Comparison of ENCODE assay signal across 1 cellular context in genomic region chr1:235998812-235999211, GRCh38.
TF ChIP-seq lines count a peak whose summit lies in the region.

No MANE protein-coding gene starts in this region.

TF ChIP-seq in GM12878, 131 proteins besides CTCF, POLR2A, EP300 and RAD21 (continued from another document and continues in another):
- TF ChIP-seq, protein P1, sequence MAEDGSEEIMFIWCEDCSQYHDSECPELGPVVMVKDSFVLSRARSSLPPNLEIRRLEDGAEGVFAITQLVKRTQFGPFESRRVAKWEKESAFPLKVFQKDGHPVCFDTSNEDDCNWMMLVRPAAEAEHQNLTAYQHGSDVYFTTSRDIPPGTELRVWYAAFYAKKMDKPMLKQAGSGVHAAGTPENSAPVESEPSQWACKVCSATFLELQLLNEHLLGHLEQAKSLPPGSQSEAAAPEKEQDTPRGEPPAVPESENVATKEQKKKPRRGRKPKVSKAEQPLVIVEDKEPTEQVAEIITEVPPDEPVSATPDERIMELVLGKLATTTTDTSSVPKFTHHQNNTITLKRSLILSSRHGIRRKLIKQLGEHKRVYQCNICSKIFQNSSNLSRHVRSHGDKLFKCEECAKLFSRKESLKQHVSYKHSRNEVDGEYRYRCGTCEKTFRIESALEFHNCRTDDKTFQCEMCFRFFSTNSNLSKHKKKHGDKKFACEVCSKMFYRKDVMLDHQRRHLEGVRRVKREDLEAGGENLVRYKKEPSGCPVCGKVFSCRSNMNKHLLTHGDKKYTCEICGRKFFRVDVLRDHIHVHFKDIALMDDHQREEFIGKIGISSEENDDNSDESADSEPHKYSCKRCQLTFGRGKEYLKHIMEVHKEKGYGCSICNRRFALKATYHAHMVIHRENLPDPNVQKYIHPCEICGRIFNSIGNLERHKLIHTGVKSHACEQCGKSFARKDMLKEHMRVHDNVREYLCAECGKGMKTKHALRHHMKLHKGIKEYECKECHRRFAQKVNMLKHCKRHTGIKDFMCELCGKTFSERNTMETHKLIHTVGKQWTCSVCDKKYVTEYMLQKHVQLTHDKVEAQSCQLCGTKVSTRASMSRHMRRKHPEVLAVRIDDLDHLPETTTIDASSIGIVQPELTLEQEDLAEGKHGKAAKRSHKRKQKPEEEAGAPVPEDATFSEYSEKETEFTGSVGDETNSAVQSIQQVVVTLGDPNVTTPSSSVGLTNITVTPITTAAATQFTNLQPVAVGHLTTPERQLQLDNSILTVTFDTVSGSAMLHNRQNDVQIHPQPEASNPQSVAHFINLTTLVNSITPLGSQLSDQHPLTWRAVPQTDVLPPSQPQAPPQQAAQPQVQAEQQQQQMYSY (CRISPR knock-in tag; IDR thresholded peaks at IDR 0.05) = no peak
- no peak for TF ChIP-seq CBX3 (IDR thresholded peaks at IDR 0.05; ENCODE audit: borderline replicate concordance, low read depth)
- peak; percentile 69; the same call in 1 of the 2 replicates for TF ChIP-seq TCF12 (IDR thresholded peaks at IDR 0.05; ENCODE audit: low read depth, low read length)
- no peak for TF ChIP-seq ESRRA (IDR thresholded peaks at IDR 0.05; ENCODE audit: low read length)
- TF ChIP-seq TBL1XR1 (IDR thresholded peaks at IDR 0.05; ENCODE audit: low read depth, low read length) = no peak
- no peak for TF ChIP-seq STAT3 (IDR thresholded peaks at IDR 0.05; ENCODE audit: low read depth, low read length)
- no peak for TF ChIP-seq WRNIP1 (IDR thresholded peaks at IDR 0.05; ENCODE audit: borderline replicate concordance, low read depth, low read length)
- TF ChIP-seq SUPT20H (IDR thresholded peaks at IDR 0.05; ENCODE audit: borderline replicate concordance, control insufficient read depth, low read depth, low read length) = no peak
- TF ChIP-seq ZNF217 (IDR thresholded peaks at IDR 0.05) = no peak
- TF ChIP-seq, protein P2, sequence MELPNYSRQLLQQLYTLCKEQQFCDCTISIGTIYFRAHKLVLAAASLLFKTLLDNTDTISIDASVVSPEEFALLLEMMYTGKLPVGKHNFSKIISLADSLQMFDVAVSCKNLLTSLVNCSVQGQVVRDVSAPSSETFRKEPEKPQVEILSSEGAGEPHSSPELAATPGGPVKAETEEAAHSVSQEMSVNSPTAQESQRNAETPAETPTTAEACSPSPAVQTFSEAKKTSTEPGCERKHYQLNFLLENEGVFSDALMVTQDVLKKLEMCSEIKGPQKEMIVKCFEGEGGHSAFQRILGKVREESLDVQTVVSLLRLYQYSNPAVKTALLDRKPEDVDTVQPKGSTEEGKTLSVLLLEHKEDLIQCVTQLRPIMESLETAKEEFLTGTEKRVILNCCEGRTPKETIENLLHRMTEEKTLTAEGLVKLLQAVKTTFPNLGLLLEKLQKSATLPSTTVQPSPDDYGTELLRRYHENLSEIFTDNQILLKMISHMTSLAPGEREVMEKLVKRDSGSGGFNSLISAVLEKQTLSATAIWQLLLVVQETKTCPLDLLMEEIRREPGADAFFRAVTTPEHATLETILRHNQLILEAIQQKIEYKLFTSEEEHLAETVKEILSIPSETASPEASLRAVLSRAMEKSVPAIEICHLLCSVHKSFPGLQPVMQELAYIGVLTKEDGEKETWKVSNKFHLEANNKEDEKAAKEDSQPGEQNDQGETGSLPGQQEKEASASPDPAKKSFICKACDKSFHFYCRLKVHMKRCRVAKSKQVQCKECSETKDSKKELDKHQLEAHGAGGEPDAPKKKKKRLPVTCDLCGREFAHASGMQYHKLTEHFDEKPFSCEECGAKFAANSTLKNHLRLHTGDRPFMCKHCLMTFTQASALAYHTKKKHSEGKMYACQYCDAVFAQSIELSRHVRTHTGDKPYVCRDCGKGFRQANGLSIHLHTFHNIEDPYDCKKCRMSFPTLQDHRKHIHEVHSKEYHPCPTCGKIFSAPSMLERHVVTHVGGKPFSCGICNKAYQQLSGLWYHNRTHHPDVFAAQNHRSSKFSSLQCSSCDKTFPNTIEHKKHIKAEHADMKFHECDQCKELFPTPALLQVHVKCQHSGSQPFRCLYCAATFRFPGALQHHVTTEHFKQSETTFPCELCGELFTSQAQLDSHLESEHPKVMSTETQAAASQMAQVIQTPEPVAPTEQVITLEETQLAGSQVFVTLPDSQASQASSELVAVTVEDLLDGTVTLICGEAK (IDR thresholded peaks at IDR 0.05; ENCODE audit: borderline replicate concordance) = peak; percentile 12; the same call in 1 of the 2 replicates
- TF ChIP-seq POLR2AphosphoS5 (IDR thresholded peaks at IDR 0.05; ENCODE audit: low read length) = peak; percentile 45; the same call in 1 of the 2 replicates
- no peak for TF ChIP-seq GATAD2B (conservative IDR thresholded peaks at IDR 0.05; ENCODE audit: low read depth)
- TF ChIP-seq RBBP5 (conservative IDR thresholded peaks at IDR 0.05) = no peak
- TF ChIP-seq YY1 (IDR thresholded peaks at IDR 0.05; ENCODE audit: low read depth, low read length) = peak; percentile 14; the same call in 1 of the 2 replicates
- no peak for TF ChIP-seq ZBTB33 (IDR thresholded peaks at IDR 0.05)
- no peak for TF ChIP-seq SUZ12 (IDR thresholded peaks at IDR 0.05; ENCODE audit: unreplicated experiment)
- no peak for TF ChIP-seq NRF1 (conservative IDR thresholded peaks at IDR 0.05; ENCODE audit: low read depth, low read length)
- TF ChIP-seq SRF (IDR thresholded peaks at IDR 0.05; ENCODE audit: low read depth in 2 of 2, low read length in 2 of 2) = no peak
- TF ChIP-seq ZZZ3 (IDR thresholded peaks at IDR 0.05; ENCODE audit: control insufficient read depth, insufficient read length, low read depth) = no peak
- TF ChIP-seq ATF7 (IDR thresholded peaks at IDR 0.05; ENCODE audit: low read depth) = no peak
- peak; percentile 52; the same call in 1 of the 3 replicates for TF ChIP-seq POU2F2 (IDR thresholded peaks at IDR 0.05; ENCODE audit: borderline replicate concordance, low read depth, low read length)
- no peak for TF ChIP-seq BHLHE40 (IDR thresholded peaks at IDR 0.05; ENCODE audit: borderline replicate concordance in 1 of 2, low read depth in 2 of 2, low read length in 1 of 2)
- TF ChIP-seq RFX5 (IDR thresholded peaks at IDR 0.05; ENCODE audit: low read depth, low read length) = no peak
- TF ChIP-seq, protein P3, sequence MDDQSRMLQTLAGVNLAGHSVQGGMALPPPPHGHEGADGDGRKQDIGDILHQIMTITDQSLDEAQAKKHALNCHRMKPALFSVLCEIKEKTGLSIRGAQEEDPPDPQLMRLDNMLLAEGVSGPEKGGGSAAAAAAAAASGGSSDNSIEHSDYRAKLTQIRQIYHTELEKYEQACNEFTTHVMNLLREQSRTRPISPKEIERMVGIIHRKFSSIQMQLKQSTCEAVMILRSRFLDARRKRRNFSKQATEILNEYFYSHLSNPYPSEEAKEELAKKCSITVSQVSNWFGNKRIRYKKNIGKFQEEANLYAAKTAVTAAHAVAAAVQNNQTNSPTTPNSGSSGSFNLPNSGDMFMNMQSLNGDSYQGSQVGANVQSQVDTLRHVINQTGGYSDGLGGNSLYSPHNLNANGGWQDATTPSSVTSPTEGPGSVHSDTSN (IDR thresholded peaks at IDR 0.05; ENCODE audit: insufficient replicate concordance, low read depth, low read length) = no peak
- TF ChIP-seq PML (IDR thresholded peaks at IDR 0.05; ENCODE audit: low read length) = no peak
- TF ChIP-seq, protein P4, sequence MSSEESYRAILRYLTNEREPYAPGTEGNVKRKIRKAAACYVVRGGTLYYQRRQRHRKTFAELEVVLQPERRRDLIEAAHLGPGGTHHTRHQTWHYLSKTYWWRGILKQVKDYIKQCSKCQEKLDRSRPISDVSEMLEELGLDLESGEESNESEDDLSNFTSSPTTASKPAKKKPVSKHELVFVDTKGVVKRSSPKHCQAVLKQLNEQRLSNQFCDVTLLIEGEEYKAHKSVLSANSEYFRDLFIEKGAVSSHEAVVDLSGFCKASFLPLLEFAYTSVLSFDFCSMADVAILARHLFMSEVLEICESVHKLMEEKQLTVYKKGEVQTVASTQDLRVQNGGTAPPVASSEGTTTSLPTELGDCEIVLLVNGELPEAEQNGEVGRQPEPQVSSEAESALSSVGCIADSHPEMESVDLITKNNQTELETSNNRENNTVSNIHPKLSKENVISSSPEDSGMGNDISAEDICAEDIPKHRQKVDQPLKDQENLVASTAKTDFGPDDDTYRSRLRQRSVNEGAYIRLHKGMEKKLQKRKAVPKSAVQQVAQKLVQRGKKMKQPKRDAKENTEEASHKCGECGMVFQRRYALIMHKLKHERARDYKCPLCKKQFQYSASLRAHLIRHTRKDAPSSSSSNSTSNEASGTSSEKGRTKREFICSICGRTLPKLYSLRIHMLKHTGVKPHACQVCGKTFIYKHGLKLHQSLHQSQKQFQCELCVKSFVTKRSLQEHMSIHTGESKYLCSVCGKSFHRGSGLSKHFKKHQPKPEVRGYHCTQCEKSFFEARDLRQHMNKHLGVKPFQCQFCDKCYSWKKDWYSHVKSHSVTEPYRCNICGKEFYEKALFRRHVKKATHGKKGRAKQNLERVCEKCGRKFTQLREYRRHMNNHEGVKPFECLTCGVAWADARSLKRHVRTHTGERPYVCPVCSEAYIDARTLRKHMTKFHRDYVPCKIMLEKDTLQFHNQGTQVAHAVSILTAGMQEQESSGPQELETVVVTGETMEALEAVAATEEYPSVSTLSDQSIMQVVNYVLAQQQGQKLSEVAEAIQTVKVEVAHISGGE (CRISPR knock-in tag; IDR thresholded peaks at IDR 0.05) = no peak
- no peak for TF ChIP-seq PAX8 (IDR thresholded peaks at IDR 0.05)
- TF ChIP-seq SMARCA5 (IDR thresholded peaks at IDR 0.05) = peak; percentile 89
- TF ChIP-seq BACH1 (IDR thresholded peaks at IDR 0.05; ENCODE audit: borderline replicate concordance) = no peak
- TF ChIP-seq CBFB (IDR thresholded peaks at IDR 0.05; ENCODE audit: low read depth) = peak; percentile 19; the same call in 1 of the 2 replicates
- no peak for TF ChIP-seq EED (IDR thresholded peaks at IDR 0.05; ENCODE audit: low read depth)
- TF ChIP-seq, protein P5, sequence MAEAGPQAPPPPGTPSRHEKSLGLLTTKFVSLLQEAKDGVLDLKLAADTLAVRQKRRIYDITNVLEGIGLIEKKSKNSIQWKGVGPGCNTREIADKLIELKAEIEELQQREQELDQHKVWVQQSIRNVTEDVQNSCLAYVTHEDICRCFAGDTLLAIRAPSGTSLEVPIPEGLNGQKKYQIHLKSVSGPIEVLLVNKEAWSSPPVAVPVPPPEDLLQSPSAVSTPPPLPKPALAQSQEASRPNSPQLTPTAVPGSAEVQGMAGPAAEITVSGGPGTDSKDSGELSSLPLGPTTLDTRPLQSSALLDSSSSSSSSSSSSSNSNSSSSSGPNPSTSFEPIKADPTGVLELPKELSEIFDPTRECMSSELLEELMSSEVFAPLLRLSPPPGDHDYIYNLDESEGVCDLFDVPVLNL (IDR thresholded peaks at IDR 0.05; ENCODE audit: low read depth, low read length) = no peak
- no peak for TF ChIP-seq SIX5 (IDR thresholded peaks at IDR 0.05; ENCODE audit: low read depth, low read length, severe bottlenecking)
- TF ChIP-seq ZBED1 (IDR thresholded peaks at IDR 0.05; ENCODE audit: borderline replicate concordance) = 0 out of 2 replicates have a peak, but pooled peaks have one; percentile 2
- TF ChIP-seq ELK1 (IDR thresholded peaks at IDR 0.05; ENCODE audit: low read depth, low read length) = no peak
- no peak for TF ChIP-seq ATF3 (IDR thresholded peaks at IDR 0.05; ENCODE audit: borderline replicate concordance, extremely low read depth, low read depth, low read length)
- no peak for TF ChIP-seq BMI1 (IDR thresholded peaks at IDR 0.05; ENCODE audit: borderline replicate concordance)
- TF ChIP-seq YBX1 (IDR thresholded peaks at IDR 0.05) = no peak
- no peak for TF ChIP-seq JUNB (IDR thresholded peaks at IDR 0.05)
- TF ChIP-seq, protein P6, sequence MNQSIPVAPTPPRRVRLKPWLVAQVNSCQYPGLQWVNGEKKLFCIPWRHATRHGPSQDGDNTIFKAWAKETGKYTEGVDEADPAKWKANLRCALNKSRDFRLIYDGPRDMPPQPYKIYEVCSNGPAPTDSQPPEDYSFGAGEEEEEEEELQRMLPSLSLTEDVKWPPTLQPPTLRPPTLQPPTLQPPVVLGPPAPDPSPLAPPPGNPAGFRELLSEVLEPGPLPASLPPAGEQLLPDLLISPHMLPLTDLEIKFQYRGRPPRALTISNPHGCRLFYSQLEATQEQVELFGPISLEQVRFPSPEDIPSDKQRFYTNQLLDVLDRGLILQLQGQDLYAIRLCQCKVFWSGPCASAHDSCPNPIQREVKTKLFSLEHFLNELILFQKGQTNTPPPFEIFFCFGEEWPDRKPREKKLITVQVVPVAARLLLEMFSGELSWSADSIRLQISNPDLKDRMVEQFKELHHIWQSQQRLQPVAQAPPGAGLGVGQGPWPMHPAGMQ (IDR thresholded peaks at IDR 0.05; ENCODE audit: borderline replicate concordance) = no peak
- no peak for TF ChIP-seq NFIC (IDR thresholded peaks at IDR 0.05; ENCODE audit: low read depth, low read length)
- TF ChIP-seq, protein P7, sequence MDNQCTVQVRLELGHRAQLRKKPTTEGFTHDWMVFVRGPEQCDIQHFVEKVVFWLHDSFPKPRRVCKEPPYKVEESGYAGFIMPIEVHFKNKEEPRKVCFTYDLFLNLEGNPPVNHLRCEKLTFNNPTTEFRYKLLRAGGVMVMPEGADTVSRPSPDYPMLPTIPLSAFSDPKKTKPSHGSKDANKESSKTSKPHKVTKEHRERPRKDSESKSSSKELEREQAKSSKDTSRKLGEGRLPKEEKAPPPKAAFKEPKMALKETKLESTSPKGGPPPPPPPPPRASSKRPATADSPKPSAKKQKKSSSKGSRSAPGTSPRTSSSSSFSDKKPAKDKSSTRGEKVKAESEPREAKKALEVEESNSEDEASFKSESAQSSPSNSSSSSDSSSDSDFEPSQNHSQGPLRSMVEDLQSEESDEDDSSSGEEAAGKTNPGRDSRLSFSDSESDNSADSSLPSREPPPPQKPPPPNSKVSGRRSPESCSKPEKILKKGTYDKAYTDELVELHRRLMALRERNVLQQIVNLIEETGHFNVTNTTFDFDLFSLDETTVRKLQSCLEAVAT (IDR thresholded peaks at IDR 0.05) = no peak
- TF ChIP-seq MEF2B (IDR thresholded peaks at IDR 0.05; ENCODE audit: partially characterized antibody, poor library complexity, severe bottlenecking) = no peak
